19 cellular contexts compared by ENCODE assay signal in genomic region chr6:167970236-167970635, GRCh38. TPM values are rescaled to one million over a fixed set of nuclear protein-coding genes. Genes with fewer than 3 reads are reported as not detected.
A peak's percentile ranks its signal among the peaks of the same experiment; 100 is the strongest.
DNase-seq lines count a peak whose midpoint lies in the region; ATAC-seq, FAIRE-seq and TF ChIP-seq lines count a peak whose summit lies in the region.
"Had no signal": no experiment of that assay in that cellular context is flagged by ENCODE, and none has a peak within 500 bp of the region (broad histone marks: within the 10 kb centered on the region; RNA-seq: fewer than 3 reads in every experiment).

No MANE protein-coding gene starts in this region.

- TF ChIP-seq CTCF in endothelial cell of umbilical vein (IDR thresholded peaks at IDR 0.05; ENCODE audit: extremely low read depth in 1 of 2, insufficient read depth in 1 of 2, low read depth in 1 of 2, low read length in 2 of 2) (no peak), gastrocnemius medialis (IDR thresholded peaks at IDR 0.05 in 4 of 5, conservative IDR thresholded peaks at IDR 0.05 in 1 of 5) (no peak), ascending aorta (IDR thresholded peaks at IDR 0.05) (no peak)

- H3K4me3 ChIP-seq in endothelial cell of umbilical vein (replicated peaks in 1 of 3; ENCODE audit: insufficient read depth in 1 of 3, low read depth in 1 of 3, low read length in 3 of 3) (no peak overlapping the region), right cardiac atrium (ENCODE audit: low read length) (no peak overlapping the region), gastrocnemius medialis (no peak overlapping the region), ascending aorta (no peak overlapping the region)

- peak; percentile 62 to 63 for ATAC-seq in right cardiac atrium
- ATAC-seq in gastrocnemius medialis: peak in 1 of 2 donors; percentile 31
- ATAC-seq in GM18520 (IDR thresholded peaks at IDR 0.05; ENCODE audit: unreplicated experiment): no peak
- ATAC-seq in HG03432 (IDR thresholded peaks at IDR 0.05; ENCODE audit: unreplicated experiment): no peak
- ATAC-seq: CD8-positive, alpha-beta T cell had no signal

- WGBS in right cardiac atrium: 57% methylated on average over 10 of the region's 10 CpGs

- no peaks in the 10 kb centered on the region for H3K79me2 ChIP-seq in endothelial cell of umbilical vein (ENCODE audit: control insufficient read depth, insufficient read depth, low read length)

- H3K27ac ChIP-seq in endothelial cell of umbilical vein (ENCODE audit: insufficient read depth, low read depth, low read length) (no peak overlapping the region), right cardiac atrium (ENCODE audit: low read length) (no peak overlapping the region), gastrocnemius medialis (peak overlapping the region; percentile 10 to 73 (median 46)), ascending aorta (no peak overlapping the region)

- CTCF ChIA-PET in endothelial cell of umbilical vein (lab: Charles Lee): interaction anchor here (1.2 kb wide), 1 partner anchor 11 kb away, joined by 5 read pairs; no protein-coding TSS in a partner anchor

- intact Hi-C loops in endothelial cell of umbilical vein (cut with micrococcal nuclease): no loop called here
- intact Hi-C loops in right cardiac atrium (cut with DNase I): no loop called here
- intact Hi-C loops in gastrocnemius medialis (cut with DNase I; ENCODE audit: low total_unique reads): no loop called here
- intact Hi-C loops in ascending aorta (cut with DNase I): no loop called here

- H3K4me2 ChIP-seq in endothelial cell of umbilical vein (ENCODE audit: insufficient read depth, low read length): no peak overlapping the region

- dilution Hi-C loops in endothelial cell of umbilical vein (cut with MboI; ENCODE audit: extremely low pct_ligation_motif_present, low sequenced_read_pairs): no loop called here

- in situ Hi-C loops in gastrocnemius medialis (cut with MboI; ENCODE audit: low sequenced_read_pairs in 4 of 4): no loop called here

- H3K4me1 ChIP-seq in endothelial cell of umbilical vein (ENCODE audit: control insufficient read depth, extremely low read depth, insufficient read depth, low read length) (peaks cover 8% of the 10 kb centered on the region), right cardiac atrium (ENCODE audit: control insufficient read depth, insufficient read depth, low read length) (peaks cover 5% of the 10 kb centered on the region), gastrocnemius medialis (peaks cover 2 to 5% of the 10 kb centered on the region in 2 donors), ascending aorta (no peaks in the 10 kb centered on the region)

- H3K9me3 ChIP-seq in endothelial cell of umbilical vein (replicated peaks; ENCODE audit: control insufficient read depth, insufficient read depth, low read length) (no peaks in the 10 kb centered on the region), right cardiac atrium (ENCODE audit: control insufficient read depth, low read length) (no peaks in the 10 kb centered on the region), gastrocnemius medialis (no peaks in the 10 kb centered on the region), ascending aorta (no peaks in the 10 kb centered on the region)

- no peaks in the 10 kb centered on the region for H3K27me3 ChIP-seq in endothelial cell of umbilical vein (ENCODE audit: control insufficient read depth in 2 of 2, insufficient read depth in 2 of 2, low read length in 2 of 2)
- no peaks in the 10 kb centered on the region for H3K27me3 ChIP-seq in right cardiac atrium (ENCODE audit: control insufficient read depth, insufficient read depth)
- no peaks in the 10 kb centered on the region for H3K27me3 ChIP-seq in gastrocnemius medialis
- H3K27me3 ChIP-seq in ascending aorta: no peaks in the 10 kb centered on the region

- no peak overlapping the region for H3K9ac ChIP-seq in endothelial cell of umbilical vein (replicated peaks; ENCODE audit: extremely low read depth, insufficient read depth, low read length)

- POLR2A ChIA-PET in endothelial cell of umbilical vein (lab: Charles Lee): no interaction called here

- H3K36me3 ChIP-seq in endothelial cell of umbilical vein (ENCODE audit: control insufficient read depth in 2 of 2, extremely low read depth in 1 of 2, insufficient read depth in 2 of 2, low read length in 2 of 2): peaks cover 10 to 11% of the 10 kb centered on the region in 2 experiments
- H3K36me3 ChIP-seq in gastrocnemius medialis: peaks cover 0 to 36% of the 10 kb centered on the region in 2 donors
- H3K36me3 ChIP-seq in ascending aorta: peaks cover 21 to 50% of the 10 kb centered on the region in 2 donors

- TSS peak; percentile 30 for BruUV-seq in endothelial cell of umbilical vein (replicated peaks; lab: Mats Ljungman, UMichigan)

- TF ChIP-seq POLR2A in endothelial cell of umbilical vein (IDR thresholded peaks at IDR 0.05; ENCODE audit: low read depth, low read length) (no peak), gastrocnemius medialis (IDR thresholded peaks at IDR 0.05) (no peak)

- no peak for FAIRE-seq in endothelial cell of umbilical vein (lab: Jason Lieb, UNC)

- DNase-seq in RPMI7951 (ENCODE audit: low read depth) (peak; percentile 43), endothelial cell of umbilical vein (ENCODE audit: low read depth, low spot score) (no peak), right cardiac atrium (no peak), gastrocnemius medialis (no peak), ascending aorta (ENCODE audit: low spot score in 2 of 2) (no peak)
- DNase-seq: CD8-positive, alpha-beta T cell; HCEC 1CT; NCI-H1048; NCI-H146; NCI-H2081 treated with DMSO at 0.1 percent for 48 hours; NCI-H2227 treated with DMSO at 0.1 percent for 48 hours; NCI-H526; RPMI8226 had no signal

- H3K9me1 ChIP-seq in endothelial cell of umbilical vein (replicated peaks; ENCODE audit: control insufficient read depth, extremely low read depth, insufficient read depth, low read length): no peaks in the 10 kb centered on the region

- no peaks in the 10 kb centered on the region for H4K20me1 ChIP-seq in endothelial cell of umbilical vein (replicated peaks; ENCODE audit: control insufficient read depth, extremely low read depth, insufficient read depth, low read length)

- H2AFZ ChIP-seq in endothelial cell of umbilical vein (ENCODE audit: low read depth, low read length): no peak overlapping the region

TF ChIP-seq in endothelial cell of umbilical vein, 7 proteins besides CTCF, POLR2A, EP300 and RAD21:
- TF ChIP-seq EZH2 (IDR thresholded peaks at IDR 0.05; ENCODE audit: borderline replicate concordance, low read depth, low read length, severe bottlenecking) (no peak), MAX (IDR thresholded peaks at IDR 0.05; ENCODE audit: insufficient read depth, insufficient read length) (no peak)
TF ChIP-seq in endothelial cell of umbilical vein: peak in this region for 0.

RNA-seq across cellular contexts. Expression of gene KIF25, which starts 27.2 kb away (rescaled TPM):
- 0.36 and 0.39 TPM in 2 replicates for total RNA-seq in RPMI7951 (2014; rRNA removed; shearing (Covaris generic))
- total RNA-seq in endothelial cell of umbilical vein (not detected in 2 replicates), right cardiac atrium (under 1 TPM in 1 of 4 donors, not detected in 3; 0.29 TPM), gastrocnemius medialis (1 to 10 TPM in 1 of 4 donors, under 1 TPM in 1, not detected in 2; 0.16 to 1.0 TPM), ascending aorta (not detected)
- polyA plus RNA-seq in endothelial cell of umbilical vein (not detected in 2 replicates), right cardiac atrium (0.25 TPM)
- polyA plus RNA-seq in endothelial cell of umbilical vein (2011; cell fraction: cytosol; rRNA removed): not detected in 2 replicates
- polyA plus RNA-seq in endothelial cell of umbilical vein (2011; cell fraction: nucleus; rRNA removed): not detected in 2 replicates
- polyA plus RNA-seq in endothelial cell of umbilical vein (2012): not detected in 2 replicates
- polyA minus RNA-seq in endothelial cell of umbilical vein: not detected in 2 replicates
- not detected for polyA minus RNA-seq in endothelial cell of umbilical vein (2011; cell fraction: cytosol; rRNA and poly(A)+ RNA removed)
- polyA minus RNA-seq in endothelial cell of umbilical vein (2011; cell fraction: nucleus; rRNA and poly(A)+ RNA removed): not detected in 2 replicates
- total RNA-seq: HT1080, OCI-LY7 had no signal
- polyA plus RNA-seq: AG04450, BJ had no signal

Comparison
In these comparisons a context has a peak if more than half of its experiments do, and no peak if none do; other contexts are left out.
1. H3K27ac ChIP-seq: peak in gastrocnemius medialis (4 of 4); none in endothelial cell of umbilical vein (single experiment), right cardiac atrium (single experiment) and ascending aorta (0 of 2).
2. ATAC-seq: peak in right cardiac atrium (2 of 2); none in GM18520 (single experiment) and HG03432 (single experiment).